Comparison of ENCODE assay signal across 1 cellular context in genomic region chr7:84546403-84546802, GRCh38.
TF ChIP-seq lines count a peak whose summit lies in the region.

No MANE protein-coding gene starts in this region.

TF ChIP-seq in WTC11, 78 proteins besides CTCF, POLR2A, EP300 and RAD21 (continued from another document):
- no peak for TF ChIP-seq ZNF532 (CRISPR knock-in tag; IDR thresholded peaks at IDR 0.05; ENCODE audit: borderline replicate concordance)
- TF ChIP-seq TP53 (CRISPR knock-in tag; IDR thresholded peaks at IDR 0.05) = no peak
- TF ChIP-seq E2F5 (CRISPR knock-in tag; IDR thresholded peaks at IDR 0.05) = no peak
- no peak for TF ChIP-seq TCF7 (CRISPR knock-in tag; IDR thresholded peaks at IDR 0.05; ENCODE audit: low read depth)
- TF ChIP-seq HMGXB4 (CRISPR knock-in tag; IDR thresholded peaks at IDR 0.05) = no peak
- no peak for TF ChIP-seq ZNF219 (CRISPR knock-in tag; IDR thresholded peaks at IDR 0.05; ENCODE audit: borderline replicate concordance)
- TF ChIP-seq ZNF263 (CRISPR knock-in tag; IDR thresholded peaks at IDR 0.05; ENCODE audit: low read depth) = no peak
- no peak for TF ChIP-seq ZNF425 (CRISPR knock-in tag; conservative IDR thresholded peaks at IDR 0.05)
